1 cellular context compared by ENCODE assay signal in the genomic region with DNA sequence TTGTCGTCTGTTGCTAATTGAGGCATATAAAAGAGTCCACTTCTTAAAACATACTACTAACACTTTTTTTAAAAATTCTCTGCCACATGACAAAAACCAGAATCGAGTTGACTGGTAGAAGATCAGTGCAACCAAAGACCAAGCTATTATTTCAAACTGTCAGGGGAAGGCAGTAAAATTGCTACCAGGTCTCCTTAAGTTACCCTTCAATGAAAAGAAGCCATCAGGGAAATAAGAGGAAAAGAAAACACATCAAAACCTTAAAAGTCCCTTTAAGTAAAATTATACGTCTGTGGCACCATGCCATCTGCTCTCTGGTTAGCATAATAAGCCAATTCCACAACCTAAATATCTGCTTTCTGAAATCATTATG.
TF ChIP-seq lines count a peak whose summit lies in the region.

No MANE protein-coding gene starts in this region.

TF ChIP-seq in IMR-90, 13 proteins besides CTCF, POLR2A, EP300 and RAD21:
- TF ChIP-seq RCOR1 (IDR thresholded peaks at IDR 0.05; ENCODE audit: insufficient replicate concordance, low read length) (no peak), SMC3 (IDR thresholded peaks at IDR 0.05; ENCODE audit: low read depth, low read length) (no peak), CHD1 (IDR thresholded peaks at IDR 0.05; ENCODE audit: low read depth, low read length) (no peak), NFE2L2 (IDR thresholded peaks at IDR 0.05; ENCODE audit: low read depth, low read length) (no peak), BHLHE40 (IDR thresholded peaks at IDR 0.05; ENCODE audit: low read depth, low read length) (no peak), FOS (IDR thresholded peaks at IDR 0.05; ENCODE audit: low read depth, low read length) (no peak)
- TF ChIP-seq, protein P1, sequence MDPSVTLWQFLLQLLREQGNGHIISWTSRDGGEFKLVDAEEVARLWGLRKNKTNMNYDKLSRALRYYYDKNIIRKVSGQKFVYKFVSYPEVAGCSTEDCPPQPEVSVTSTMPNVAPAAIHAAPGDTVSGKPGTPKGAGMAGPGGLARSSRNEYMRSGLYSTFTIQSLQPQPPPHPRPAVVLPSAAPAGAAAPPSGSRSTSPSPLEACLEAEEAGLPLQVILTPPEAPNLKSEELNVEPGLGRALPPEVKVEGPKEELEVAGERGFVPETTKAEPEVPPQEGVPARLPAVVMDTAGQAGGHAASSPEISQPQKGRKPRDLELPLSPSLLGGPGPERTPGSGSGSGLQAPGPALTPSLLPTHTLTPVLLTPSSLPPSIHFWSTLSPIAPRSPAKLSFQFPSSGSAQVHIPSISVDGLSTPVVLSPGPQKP (IDR thresholded peaks at IDR 0.05; ENCODE audit: borderline replicate concordance, low read depth, low read length) = no peak
